23 cellular contexts compared by ENCODE assay signal in genomic region chr5:168831438-168831837, GRCh38.
"Had no signal": no experiment of that assay in that cellular context is flagged by ENCODE, and none has a peak within 500 bp of the region (broad histone marks: within the 10 kb centered on the region; RNA-seq: fewer than 3 reads in every experiment).

No MANE protein-coding gene starts in this region.

- H3K4me3 Mint-ChIP-seq: activated B cell treated with CpG ODN at 0.5 μM for 24 hours; activated CD8-positive, alpha-beta T cell treated with anti-CD3 and anti-CD28 coated beads for 36 hours; activated naive CD4-positive, alpha-beta T cell treated with anti-CD3 and anti-CD28 coated beads, Interleukin-2, amount 50 U/mL, for 24 hours; activated naive CD8-positive, alpha-beta T cell treated with anti-CD3 and anti-CD28 coated beads, Interleukin-2, amount 50 U/mL, for 24 hours; activated T-cell treated with anti-CD3 and anti-CD28 coated beads, Interleukin-2, amount 50 U/mL, for 4 hours; activated T-helper 17 cell treated with anti-CD3 and anti-CD28 coated beads, Interleukin-2, amount 50 U/mL, for 72 hours; central memory CD8-positive, alpha-beta T cell; mesothelial cell of epicardium; naive B cell; nephron progenitor cell had no signal

- H3K27ac Mint-ChIP-seq: activated B cell treated with CpG ODN at 0.5 μM for 24 hours; activated CD8-positive, alpha-beta T cell treated with anti-CD3 and anti-CD28 coated beads for 36 hours; activated naive CD4-positive, alpha-beta T cell treated with anti-CD3 and anti-CD28 coated beads, Interleukin-2, amount 50 U/mL, for 24 hours; activated naive CD8-positive, alpha-beta T cell treated with anti-CD3 and anti-CD28 coated beads, Interleukin-2, amount 50 U/mL, for 24 hours; activated T-helper 17 cell treated with anti-CD3 and anti-CD28 coated beads, Interleukin-2, amount 50 U/mL, for 72 hours; mesothelial cell of epicardium; naive B cell; nephron progenitor cell had no signal

- DNase-seq: activated B cell treated with CpG ODN at 0.5 μM for 24 hours; activated CD4-positive, alpha-beta T cell treated with anti-CD3 and anti-CD28 coated beads, Interleukin-2, amount 50 U/mL, for 1 hour; activated CD8-positive, alpha-beta T cell treated with anti-CD3 and anti-CD28 coated beads for 36 hours; activated naive CD8-positive, alpha-beta T cell treated with anti-CD3 and anti-CD28 coated beads, Interleukin-2, amount 50 U/mL, for 24 hours; activated T-cell treated with anti-CD3 and anti-CD28 coated beads, Interleukin-2, amount 50 U/mL, for 4 hours; amygdala; effector CD8-positive, alpha-beta T cell; islet precursor cell; naive B cell; nephron progenitor cell; stimulated activated CD4-positive, alpha-beta T cell treated with anti-CD3 and anti-CD28 coated beads, Interleukin-12 subunit alpha, Interleukin-12 subunit beta, amount 100 ng/mL, for 4 hours; stimulated activated CD4-positive, alpha-beta T cell treated with anti-CD3 and anti-CD28 coated beads, Interleukin-4, amount 100 ng/mL, for 1 hour; stimulated activated naive CD8-positive, alpha-beta T cell treated with anti-CD3 and anti-CD28 coated beads, Interleukin-15, Interleukin-2, amounts not matched to agents 100 U/mL and 50 U/mL, for 24 hours; testis; transverse colon had no signal

- H3K36me3 Mint-ChIP-seq: activated naive CD4-positive, alpha-beta T cell treated with anti-CD3 and anti-CD28 coated beads, Interleukin-2, amount 50 U/mL, for 24 hours; mesothelial cell of epicardium; naive B cell had no signal

- H3K4me1 ChIP-seq: breast epithelium, transverse colon had no signal

- ATAC-seq: activated CD8-positive, alpha-beta T cell treated with anti-CD3 and anti-CD28 coated beads for 36 hours; activated naive CD8-positive, alpha-beta T cell treated with anti-CD3 and anti-CD28 coated beads, Interleukin-2, amount 50 U/mL, for 24 hours; activated T-cell treated with anti-CD3 and anti-CD28 coated beads, Interleukin-2, amount 50 U/mL, for 4 hours; activated T-helper 17 cell treated with anti-CD3 and anti-CD28 coated beads, Interleukin-2, amount 50 U/mL, for 72 hours; stimulated activated naive CD8-positive, alpha-beta T cell treated with anti-CD3 and anti-CD28 coated beads, Interleukin-15, Interleukin-2, amounts not matched to agents 100 U/mL and 50 U/mL, for 24 hours had no signal

- H3K4me3 ChIP-seq: breast epithelium, hepatocyte, skin epidermis, testis, transverse colon had no signal

- H3K9me3 ChIP-seq: breast epithelium, neutrophil, testis, transverse colon had no signal

- H3K27ac ChIP-seq: breast epithelium, hepatocyte, neutrophil, skin epidermis, testis, transverse colon had no signal

- H3K36me3 ChIP-seq: breast epithelium, neutrophil, transverse colon had no signal

- H3K9me3 Mint-ChIP-seq: activated B cell treated with CpG ODN at 0.5 μM for 24 hours; activated naive CD4-positive, alpha-beta T cell treated with anti-CD3 and anti-CD28 coated beads, Interleukin-2, amount 50 U/mL, for 24 hours; activated naive CD8-positive, alpha-beta T cell treated with anti-CD3 and anti-CD28 coated beads, Interleukin-2, amount 50 U/mL, for 24 hours; activated T-cell treated with anti-CD3 and anti-CD28 coated beads, Interleukin-2, amount 50 U/mL, for 4 hours; activated T-helper 17 cell treated with anti-CD3 and anti-CD28 coated beads, Interleukin-2, amount 50 U/mL, for 72 hours; central memory CD8-positive, alpha-beta T cell; mesothelial cell of epicardium; naive B cell; nephron progenitor cell had no signal

- H3K27me3 ChIP-seq: breast epithelium, hepatocyte, neutrophil, testis, transverse colon had no signal

- H3K27me3 Mint-ChIP-seq: activated CD8-positive, alpha-beta T cell treated with anti-CD3 and anti-CD28 coated beads for 36 hours had no signal

- H3K4me1 Mint-ChIP-seq: activated B cell treated with CpG ODN at 0.5 μM for 24 hours; activated naive CD4-positive, alpha-beta T cell treated with anti-CD3 and anti-CD28 coated beads, Interleukin-2, amount 50 U/mL, for 24 hours; central memory CD8-positive, alpha-beta T cell; naive B cell had no signal
